In genomic region chr4:59936566-59936965, GRCh38 we compare ENCODE assay signal across 13 cellular contexts.
"Had no signal": no experiment of that assay in that cellular context is flagged by ENCODE, and none has a peak within 500 bp of the region (broad histone marks: within the 10 kb centered on the region; RNA-seq: fewer than 3 reads in every experiment).

No MANE protein-coding gene starts in this region.

- DNase-seq: activated B cell treated with CpG ODN at 0.5 μM for 24 hours; activated effector memory CD4-positive, alpha-beta T cell treated with Interleukin-2 at 50 U/mL for 16 hours; body of pancreas; central memory CD4-positive, alpha-beta T cell; effector CD8-positive, alpha-beta T cell; foreskin melanocyte; head of caudate nucleus; left colon; naive thymus-derived CD4-positive, alpha-beta T cell; retina; stimulated activated CD4-positive, alpha-beta T cell treated with anti-CD3 and anti-CD28 coated beads, Interleukin-15, amount 100 ng/mL, for 24 hours; stimulated activated CD4-positive, alpha-beta T cell treated with anti-CD3 and anti-CD28 coated beads, Interleukin-4, amount 100 ng/mL, for 24 hours; upper lobe of left lung had no signal

- ATAC-seq: body of pancreas; left colon; naive thymus-derived CD4-positive, alpha-beta T cell had no signal
